In the genomic region with DNA sequence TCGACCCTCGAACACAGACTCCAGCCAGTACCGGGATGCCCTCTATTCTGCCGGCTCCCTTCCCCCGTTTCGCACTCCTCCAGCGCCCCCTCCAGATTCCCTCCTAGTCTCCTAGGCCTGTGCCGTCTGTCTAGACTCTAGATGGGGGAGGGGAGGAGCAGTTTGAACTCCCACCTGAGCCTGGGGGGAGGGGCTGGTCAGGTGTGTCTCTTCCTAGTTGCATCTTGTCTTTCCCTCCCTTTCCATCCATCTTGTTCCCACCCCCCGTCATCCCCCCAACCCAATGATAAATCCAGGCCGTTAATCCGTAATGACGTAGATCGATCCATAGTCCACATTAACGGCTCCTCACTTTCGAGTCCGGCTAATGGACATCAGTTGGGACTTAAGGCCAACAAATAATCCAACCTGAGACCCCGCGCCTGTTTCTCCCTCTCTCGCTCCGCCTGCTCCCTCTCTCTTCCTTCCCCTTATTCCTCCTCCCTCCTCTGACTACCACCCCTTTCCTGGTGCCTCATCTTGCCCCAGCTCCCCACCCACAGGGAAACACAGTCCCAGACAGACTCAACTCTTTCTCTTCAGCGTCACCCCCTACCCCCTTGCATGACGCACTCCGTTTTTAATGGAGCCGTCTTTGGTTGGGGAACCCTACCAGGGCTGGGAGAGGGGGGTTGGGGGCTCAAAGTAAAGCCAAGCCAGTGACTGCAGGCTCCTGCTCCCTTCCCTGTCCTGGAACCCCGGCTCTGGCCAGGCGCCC, we compare ENCODE assay signal across 10 cellular contexts. TPM values are rescaled to one million over a fixed set of nuclear protein-coding genes. Genes with fewer than 3 reads are reported as not detected.
DNase-seq lines count a peak whose midpoint lies in the region; ATAC-seq, FAIRE-seq and TF ChIP-seq lines count a peak whose summit lies in the region.
"Had no signal": no experiment of that assay in that cellular context is flagged by ENCODE, and none has a peak within 500 bp of the region (broad histone marks: within the 10 kb centered on the region; RNA-seq: fewer than 3 reads in every experiment).

No MANE protein-coding gene starts in this region.

- no peaks in the 10 kb centered on the region; the same call in 1 of the 2 replicates for H3K23me2 ChIP-seq in H1 (ENCODE audit: low read depth, low read length)

- H3K79me2 ChIP-seq in H1 (ENCODE audit: control insufficient read depth in 1 of 2, insufficient read depth in 2 of 2, low read length in 2 of 2) = no peaks in the 10 kb centered on the region
- H3K79me2 ChIP-seq in osteoblast (ENCODE audit: insufficient read depth, low read length) = no peaks in the 10 kb centered on the region

- no peaks in the 10 kb centered on the region for H3K79me1 ChIP-seq in H1 (ENCODE audit: low read depth, low read length)

- H2AFZ ChIP-seq in H1 (ENCODE audit: low read length) = no peak overlapping the region
- H2AFZ ChIP-seq in osteoblast (ENCODE audit: low read length) = no peak overlapping the region
- H2AFZ ChIP-seq: PC-9 had no signal

- no peak overlapping the region for H3K9ac ChIP-seq in H1 (replicated peaks in 1 of 4; ENCODE audit: extremely low read depth in 1 of 4, low read depth in 3 of 4, low read length in 3 of 4)

- H3K27ac ChIP-seq in H1 (ENCODE audit: low read depth, low read length) (no peak overlapping the region), osteoblast (ENCODE audit: low read depth, low read length) (no peak overlapping the region)
- H3K27ac ChIP-seq: PC-9 had no signal

- no peak overlapping the region; the same call in 1 of the 2 replicates for H3K18ac ChIP-seq in H1 (ENCODE audit: extremely low read depth, low read length)

- no peak overlapping the region for H4K91ac ChIP-seq in H1 (replicated peaks; ENCODE audit: insufficient read length, low read length)

- no peak for TF ChIP-seq CTCF in H1 (IDR thresholded peaks at IDR 0.05; ENCODE audit: control extremely low read depth in 1 of 3, insufficient read depth in 1 of 3, low read depth in 1 of 3, low read length in 3 of 3)
- TF ChIP-seq CTCF in osteoblast (IDR thresholded peaks at IDR 0.05; ENCODE audit: extremely low read depth, low read depth, low read length) = no peak

- POLR2A ChIA-PET in H1 (lab: Charles Lee; ENCODE audit: partially characterized antibody) = interaction anchor here (1.0 kb wide), 1 partner anchor 19 kb away, joined by 3 read pairs; no protein-coding TSS in a partner anchor

- no peak for TF ChIP-seq POLR2A in H1 (IDR thresholded peaks at IDR 0.05; ENCODE audit: control extremely low read depth in 1 of 2, low read depth in 2 of 2, low read length in 2 of 2)

- H3K27me3 ChIP-seq in H1 (replicated peaks in 1 of 4; ENCODE audit: control insufficient read depth in 3 of 4, extremely low read depth in 1 of 4, insufficient read depth in 3 of 4, low read length in 3 of 4) = peaks cover 96 to 100% (median 99%) of the 10 kb centered on the region in 4 experiments
- peaks cover 98% of the 10 kb centered on the region for H3K27me3 ChIP-seq in osteoblast (ENCODE audit: insufficient read depth, low read length)

- H3K9me3 ChIP-seq in H1 (ENCODE audit: insufficient read depth in 2 of 2, low read depth in 1 of 2, low read length in 1 of 2) = no peaks in the 10 kb centered on the region; a peak in 1 of 4 replicates
- no peaks in the 10 kb centered on the region for H3K9me3 ChIP-seq in osteoblast (ENCODE audit: low read depth, low read length)

- H3K23ac ChIP-seq in H1 (ENCODE audit: insufficient read length) = no peak overlapping the region

- CTCF ChIA-PET in H1 (lab: Charles Lee; ENCODE audit: partially characterized antibody) = interaction anchor here (0.6 to 7.0 kb wide), 6 partner anchors 9 to 48 kb away, joined by 3 to 53 read pairs (median 4); no protein-coding TSS in a partner anchor

- no peak for FAIRE-seq in H1 (lab: Jason Lieb, UNC)

- no peak overlapping the region for H3K4ac ChIP-seq in H1 (replicated peaks; ENCODE audit: insufficient read length, low read depth, low read length)

- H2BK5ac ChIP-seq in H1 (ENCODE audit: low read depth, low read length) = no peak overlapping the region

- H4K8ac ChIP-seq in H1 (ENCODE audit: extremely low read depth, insufficient read depth, low read length) = no peak overlapping the region

- H3K4me2 ChIP-seq in H1 (ENCODE audit: insufficient read depth in 1 of 2, low read depth in 2 of 2, low read length in 2 of 2) (peak overlapping the region; percentile 19 to 21; a peak in 1 of 4 replicates), osteoblast (ENCODE audit: insufficient read depth, low read length) (peak overlapping the region; percentile 60)
- H3K4me2 ChIP-seq: PC-9 had no signal

- ATAC-seq in GM21737 (IDR thresholded peaks at IDR 0.05; ENCODE audit: unreplicated experiment) (no peak), GM19455 (IDR thresholded peaks at IDR 0.05; ENCODE audit: unreplicated experiment) (no peak)

- no peak overlapping the region for H2BK12ac ChIP-seq in H1 (ENCODE audit: low read depth, low read length)

- DNase-seq in COLO668 (lab: John Stamatoyannopoulos, UW; ENCODE audit: unreplicated experiment) (peak; percentile 77), NCI-H2029 (lab: John Stamatoyannopoulos, UW) (peak; percentile 83), H1 (ENCODE audit: low read depth in 1 of 2, low spot score in 2 of 2) (no peak), osteoblast (ENCODE audit: insufficient read length, low spot score, missing footprints) (no peak), NOMO-1 treated with DMSO at 0.1 percent for 48 hours (lab: John Stamatoyannopoulos, UW; ENCODE audit: unreplicated experiment) (no peak)
- DNase-seq in stimulated activated CD4-positive, alpha-beta T cell treated with anti-CD3 and anti-CD28 coated beads, Interleukin-15, amount 100 ng/mL, for 24 hours = no peak
- DNase-seq: PC-9 had no signal

- H4K20me1 ChIP-seq in H1 (replicated peaks in 1 of 2; ENCODE audit: control insufficient read depth in 1 of 2, insufficient read depth in 2 of 2, low read length in 2 of 2) = peaks cover 41 to 58% of the 10 kb centered on the region in 2 experiments
- no peaks in the 10 kb centered on the region for H4K20me1 ChIP-seq in osteoblast (ENCODE audit: insufficient read depth, low read length)

- no peak overlapping the region for H3K14ac ChIP-seq in H1 (ENCODE audit: insufficient read length)

- H3K36me3 ChIP-seq in H1 (ENCODE audit: control insufficient read depth in 2 of 4, insufficient read depth in 4 of 4, low read length in 3 of 4) = no peaks in the 10 kb centered on the region; a peak in 1 of 8 replicates
- H3K36me3 ChIP-seq in osteoblast (ENCODE audit: insufficient read depth, low read length) = no peaks in the 10 kb centered on the region

- peak in 1 of 2 experiments; percentile 18; a peak in 1 of 4 replicates for TF ChIP-seq RAD21 in H1 (IDR thresholded peaks at IDR 0.05 in 1 of 2, conservative IDR thresholded peaks at IDR 0.05 in 1 of 2; ENCODE audit: low read depth in 2 of 2, low read length in 2 of 2)

- H3K4me1 ChIP-seq in H1 (replicated peaks in 1 of 4; ENCODE audit: control insufficient read depth in 3 of 4, insufficient read depth in 4 of 4, low read length in 3 of 4) = peaks cover 0 to 12% (median 6%) of the 10 kb centered on the region in 4 experiments; a peak in 5 of 7 replicates
- H3K4me1 ChIP-seq in osteoblast (ENCODE audit: insufficient read depth, low read length) = no peaks in the 10 kb centered on the region

- no peak overlapping the region for H3K56ac ChIP-seq in H1 (replicated peaks; ENCODE audit: insufficient read length, low read depth, low read length)

- H2BK15ac ChIP-seq in H1 (ENCODE audit: low read length) = no peak overlapping the region

- H2BK20ac ChIP-seq in H1 (ENCODE audit: low read length) = no peak overlapping the region

- no peak overlapping the region for H2BK120ac ChIP-seq in H1 (replicated peaks; ENCODE audit: low read depth, low read length)

- 0 out of 2 replicates have a peak overlapping the region, but pooled peaks have one; percentile 6 for H2AK5ac ChIP-seq in H1 (ENCODE audit: low read depth, low read length)

- no peak overlapping the region for H3K4me3 ChIP-seq in H1 (ENCODE audit: extremely low read depth in 1 of 4, insufficient read depth in 2 of 4, low read depth in 3 of 4, low read length in 4 of 4)
- peak overlapping the region; percentile 58 for H3K4me3 ChIP-seq in osteoblast (ENCODE audit: insufficient read depth, low read length)
- H3K4me3 ChIP-seq: PC-9 had no signal

- no peak for TF ChIP-seq EP300 in H1 (IDR thresholded peaks at IDR 0.05; ENCODE audit: borderline replicate concordance in 1 of 2, low read depth in 2 of 2, low read length in 2 of 2)

- WGBS in H1 (ENCODE audit: extremely low coverage in 1 of 2, insufficient coverage in 1 of 2, insufficient read length in 1 of 2, insufficient replicate concordance in 2 of 2, low coverage in 1 of 2, low lambda C conversion rate in 2 of 2, missing lambda C conversion rate in 1 of 2), 2 experiments = 19% methylated on average over 18 of the region's 26 CpGs; no CpG with 5 or more reads in 1 of the 2 experiments

- no peak overlapping the region for H4K5ac ChIP-seq in H1 (ENCODE audit: insufficient read length, low read depth, low read length)

RNA-seq across cellular contexts. Expression of a gene that starts 3.3 kb away (rescaled TPM):
- not detected in 2 replicates for total RNA-seq in H1 (2021; fragmentation: NEBNext Ultra II Directional; extraction: Animal tissue kit (Norgen Biotek cat#: 25700))
- polyA plus RNA-seq in H1 (2011; rRNA removed) = not detected in 2 replicates
- polyA plus RNA-seq in H1 (2011; cell fraction: cytosol; rRNA removed) = not detected
- polyA plus RNA-seq in H1 (2011; cell fraction: nucleus; rRNA removed) = not detected
- polyA plus RNA-seq in H1 (2012, experiment 1 of 2) = not detected in 4 replicates
- not detected for polyA plus RNA-seq in H1 (2012, experiment 2 of 2)
- not detected for polyA plus RNA-seq in H1 (2013, experiment 1 of 2)
- polyA plus RNA-seq in H1 (2013, experiment 2 of 2) = not detected
- 0.07 TPM in 1 of 2 replicates, not detected in the other for polyA minus RNA-seq in H1 (2011; rRNA and poly(A)+ RNA removed)
- polyA minus RNA-seq in H1 (2011; cell fraction: cytosol; rRNA and poly(A)+ RNA removed) = not detected
- not detected for polyA minus RNA-seq in H1 (2011; cell fraction: nucleus; rRNA and poly(A)+ RNA removed)
- total RNA-seq in osteoblast = not detected in 2 replicates
- total RNA-seq: cerebellum had no signal

RNA-seq across cellular contexts. Expression of a gene that starts 6.9 kb away (rescaled TPM):
- not detected in 2 replicates for total RNA-seq in H1 (2021; fragmentation: NEBNext Ultra II Directional; extraction: Animal tissue kit (Norgen Biotek cat#: 25700))
- not detected in 2 replicates for polyA plus RNA-seq in H1 (2011; rRNA removed)
- not detected for polyA plus RNA-seq in H1 (2011; cell fraction: cytosol; rRNA removed)
- not detected for polyA plus RNA-seq in H1 (2011; cell fraction: nucleus; rRNA removed)
- 0.28 TPM in 1 of 4 replicates, not detected in the others for polyA plus RNA-seq in H1 (2012, experiment 1 of 2)
- polyA plus RNA-seq in H1 (2012, experiment 2 of 2) = not detected
- not detected for polyA plus RNA-seq in H1 (2013, experiment 1 of 2)
- not detected for polyA plus RNA-seq in H1 (2013, experiment 2 of 2)
- polyA minus RNA-seq in H1 (2011; rRNA and poly(A)+ RNA removed) = 0.19 TPM in 1 of 2 replicates, not detected in the other
- not detected for polyA minus RNA-seq in H1 (2011; cell fraction: cytosol; rRNA and poly(A)+ RNA removed)
- 1.00 TPM for polyA minus RNA-seq in H1 (2011; cell fraction: nucleus; rRNA and poly(A)+ RNA removed)
- total RNA-seq in osteoblast = 1.5 and 1.8 TPM in 2 replicates
- total RNA-seq: cerebellum had no signal

RNA-seq across cellular contexts. Expression of a gene that starts 7.9 kb away (rescaled TPM):
- total RNA-seq in H1 (2021; fragmentation: NEBNext Ultra II Directional; extraction: Animal tissue kit (Norgen Biotek cat#: 25700)) = not detected in 2 replicates
- not detected in 2 replicates for polyA plus RNA-seq in H1 (2011; rRNA removed)
- polyA plus RNA-seq in H1 (2011; cell fraction: cytosol; rRNA removed) = not detected
- not detected for polyA plus RNA-seq in H1 (2011; cell fraction: nucleus; rRNA removed)
- 0.09 to 0.17 TPM in 2 of 4 replicates, not detected in the others for polyA plus RNA-seq in H1 (2012, experiment 1 of 2)
- polyA plus RNA-seq in H1 (2012, experiment 2 of 2) = not detected
- not detected for polyA plus RNA-seq in H1 (2013, experiment 1 of 2)
- polyA plus RNA-seq in H1 (2013, experiment 2 of 2) = not detected
- not detected in 2 replicates for polyA minus RNA-seq in H1 (2011; rRNA and poly(A)+ RNA removed)
- polyA minus RNA-seq in H1 (2011; cell fraction: cytosol; rRNA and poly(A)+ RNA removed) = not detected
- not detected for polyA minus RNA-seq in H1 (2011; cell fraction: nucleus; rRNA and poly(A)+ RNA removed)
- 0.59 and 0.72 TPM in 2 replicates for total RNA-seq in osteoblast
- total RNA-seq: cerebellum had no signal

RNA-seq across cellular contexts. Expression of a gene that starts 13.9 kb away (rescaled TPM):
- total RNA-seq in H1 (2021; fragmentation: NEBNext Ultra II Directional; extraction: Animal tissue kit (Norgen Biotek cat#: 25700)) = not detected in 2 replicates
- polyA plus RNA-seq in H1 (2011; rRNA removed) = not detected in 2 replicates
- polyA plus RNA-seq in H1 (2011; cell fraction: cytosol; rRNA removed) = not detected
- not detected for polyA plus RNA-seq in H1 (2011; cell fraction: nucleus; rRNA removed)
- polyA plus RNA-seq in H1 (2012, experiment 1 of 2) = not detected in 4 replicates
- polyA plus RNA-seq in H1 (2012, experiment 2 of 2) = not detected
- not detected for polyA plus RNA-seq in H1 (2013, experiment 1 of 2)
- polyA plus RNA-seq in H1 (2013, experiment 2 of 2) = not detected
- not detected in 2 replicates for polyA minus RNA-seq in H1 (2011; rRNA and poly(A)+ RNA removed)
- polyA minus RNA-seq in H1 (2011; cell fraction: cytosol; rRNA and poly(A)+ RNA removed) = not detected
- not detected for polyA minus RNA-seq in H1 (2011; cell fraction: nucleus; rRNA and poly(A)+ RNA removed)
- total RNA-seq in osteoblast = 0.36 TPM in 1 of 2 replicates, not detected in the other
- total RNA-seq: cerebellum had no signal

RNA-seq across cellular contexts. Expression of a gene that starts 18.2 kb away (rescaled TPM):
- total RNA-seq in H1 (2021; fragmentation: NEBNext Ultra II Directional; extraction: Animal tissue kit (Norgen Biotek cat#: 25700)) = not detected in 2 replicates
- not detected in 2 replicates for polyA plus RNA-seq in H1 (2011; rRNA removed)
- not detected for polyA plus RNA-seq in H1 (2011; cell fraction: cytosol; rRNA removed)
- polyA plus RNA-seq in H1 (2011; cell fraction: nucleus; rRNA removed) = not detected
- not detected in 4 replicates for polyA plus RNA-seq in H1 (2012, experiment 1 of 2)
- 0.09 TPM for polyA plus RNA-seq in H1 (2012, experiment 2 of 2)
- polyA plus RNA-seq in H1 (2013, experiment 1 of 2) = not detected
- polyA plus RNA-seq in H1 (2013, experiment 2 of 2) = not detected
- not detected in 2 replicates for polyA minus RNA-seq in H1 (2011; rRNA and poly(A)+ RNA removed)
- polyA minus RNA-seq in H1 (2011; cell fraction: cytosol; rRNA and poly(A)+ RNA removed) = not detected
- not detected for polyA minus RNA-seq in H1 (2011; cell fraction: nucleus; rRNA and poly(A)+ RNA removed)
- not detected in 2 replicates for total RNA-seq in osteoblast
- total RNA-seq: cerebellum had no signal

Comparison
In these comparisons a context has a peak if more than half of its experiments do, and no peak if none do; other contexts are left out.
1. DNase-seq: peak in COLO668 (single experiment) and NCI-H2029 (single experiment); none in H1 (0 of 2), osteoblast (single experiment), stimulated activated CD4-positive, alpha-beta T cell treated with anti-CD3 and anti-CD28 coated beads, Interleukin-15, amount 100 ng/mL, for 24 hours (single experiment) and NOMO-1 treated with DMSO at 0.1 percent for 48 hours (single experiment).